Comparison of ENCODE assay signal across 1 cellular context in genomic region chr5:92019376-92019990, GRCh38.
TF ChIP-seq lines count a peak whose summit lies in the region.

No MANE protein-coding gene starts in this region.

TF ChIP-seq in GM12878, 131 proteins besides CTCF, POLR2A, EP300 and RAD21 (continued from another document):
- no peak for TF ChIP-seq ZBTB40 (IDR thresholded peaks at IDR 0.05; ENCODE audit: borderline replicate concordance)
- no peak for TF ChIP-seq POLR2AphosphoS5 (IDR thresholded peaks at IDR 0.05; ENCODE audit: low read length)
- no peak for TF ChIP-seq GABPA (IDR thresholded peaks at IDR 0.05; ENCODE audit: low read depth)
- TF ChIP-seq ZNF274 (IDR thresholded peaks at IDR 0.05; ENCODE audit: insufficient read depth, insufficient read length): no peak
- no peak for TF ChIP-seq CBX3 (IDR thresholded peaks at IDR 0.05; ENCODE audit: borderline replicate concordance, low read depth)
- no peak for TF ChIP-seq HDAC2 (IDR thresholded peaks at IDR 0.05)
- no peak for TF ChIP-seq FOXM1 (IDR thresholded peaks at IDR 0.05; ENCODE audit: low read depth, low read length)
